ENCODE assay signal across 1 cellular context in genomic region chr6:137489410-137490371, GRCh38.
TF ChIP-seq lines count a peak whose summit lies in the region.

No MANE protein-coding gene starts in this region.

TF ChIP-seq in H1, 55 proteins besides CTCF, POLR2A, EP300 and RAD21 (continued from another document):
- TF ChIP-seq PHF8 (conservative IDR thresholded peaks at IDR 0.05; ENCODE audit: low read depth, low read length) (0 out of 2 replicates have a peak, but pooled peaks have one; percentile 12), ZNF274 (IDR thresholded peaks at IDR 0.05; ENCODE audit: borderline replicate concordance, extremely low read depth, low read length) (no peak), SIN3A (conservative IDR thresholded peaks at IDR 0.05 in 1 of 2, IDR thresholded peaks at IDR 0.05 in 1 of 2; ENCODE audit: low read depth in 1 of 2, low read length in 2 of 2) (no peak), SUZ12 (IDR thresholded peaks at IDR 0.05; ENCODE audit: low read length) (peak; percentile 7), NANOG (IDR thresholded peaks at IDR 0.05; ENCODE audit: insufficient read depth, low read depth, low read length, poor library complexity, severe bottlenecking) (no peak), SP4 (IDR thresholded peaks at IDR 0.05; ENCODE audit: low read length) (no peak), CHD1 (IDR thresholded peaks at IDR 0.05; ENCODE audit: low read depth, low read length) (no peak), JUND (IDR thresholded peaks at IDR 0.05; ENCODE audit: low read length) (no peak), SP1 (IDR thresholded peaks at IDR 0.05; ENCODE audit: low read depth, low read length) (peak; percentile 4; the same call in 1 of the 2 replicates), BACH1 (IDR thresholded peaks at IDR 0.05; ENCODE audit: low read length) (no peak), E2F6 (IDR thresholded peaks at IDR 0.05) (no peak), KDM1A (IDR thresholded peaks at IDR 0.05; ENCODE audit: borderline replicate concordance, low read length) (no peak), TBP (IDR thresholded peaks at IDR 0.05; ENCODE audit: low read depth, low read length) (no peak), NRF1 (IDR thresholded peaks at IDR 0.05; ENCODE audit: low read depth, low read length) (no peak), SAP30 (IDR thresholded peaks at IDR 0.05; ENCODE audit: insufficient read depth, insufficient replicate concordance, low read length) (no peak), JUN (IDR thresholded peaks at IDR 0.05; ENCODE audit: low read depth, low read length) (no peak), RXRA (IDR thresholded peaks at IDR 0.05; ENCODE audit: insufficient read depth, low read depth, low read length) (no peak), CREB1 (IDR thresholded peaks at IDR 0.05) (no peak), EGR1 (IDR thresholded peaks at IDR 0.05; ENCODE audit: borderline replicate concordance, low read depth, low read length) (no peak), ATF2 (IDR thresholded peaks at IDR 0.05; ENCODE audit: low read length) (no peak), CTBP2 (IDR thresholded peaks at IDR 0.05; ENCODE audit: borderline replicate concordance, insufficient read depth, insufficient read length, low read length) (no peak), ASH2L (IDR thresholded peaks at IDR 0.05; ENCODE audit: low read length) (peak; percentile 81), MAFK (IDR thresholded peaks at IDR 0.05; ENCODE audit: low read depth, low read length) (no peak), HDAC2 (IDR thresholded peaks at IDR 0.05; ENCODE audit: borderline replicate concordance in 1 of 2, low read depth in 2 of 2, low read length in 2 of 2) (no peak), TAF1 (IDR thresholded peaks at IDR 0.05; ENCODE audit: low read depth, low read length) (0 out of 2 replicates have a peak, but pooled peaks have one; percentile 22), BCL11A (IDR thresholded peaks at IDR 0.05; ENCODE audit: low read depth in 2 of 2, low read length in 2 of 2) (no peak), CEBPB (IDR thresholded peaks at IDR 0.05; ENCODE audit: low read depth, low read length) (peak; percentile 48; the same call in 1 of the 2 replicates), POU5F1 (IDR thresholded peaks at IDR 0.05; ENCODE audit: low read depth, low read length) (no peak), FOSL1 (IDR thresholded peaks at IDR 0.05; ENCODE audit: insufficient read depth, low read depth, low read length) (no peak), EZH2 (IDR thresholded peaks at IDR 0.05; ENCODE audit: low read depth, low read length, severe bottlenecking) (peak; percentile 14), TAF7 (optimal IDR thresholded peaks at IDR 0.05; ENCODE audit: borderline replicate concordance, low read depth, low read length) (no peak)
